Comparison of ENCODE assay signal across 15 cellular contexts in genomic region chr3:18288243-18288642, GRCh38.
"Had no signal": no experiment of that assay in that cellular context is flagged by ENCODE, and none has a peak within 500 bp of the region (broad histone marks: within the 10 kb centered on the region; RNA-seq: fewer than 3 reads in every experiment).

No MANE protein-coding gene starts in this region.

- ATAC-seq: activated CD8-positive, alpha-beta memory T cell treated with anti-CD3 and anti-CD28 coated beads, Interleukin-2, amount 10 ng/mL, durations not matched to agents 7 days and 5 days; activated T-helper 17 cell treated with anti-CD3 and anti-CD28 coated beads, Interleukin-2, amount 50 U/mL, for 72 hours; left ventricle myocardium superior; stimulated activated naive CD8-positive, alpha-beta T cell treated with anti-CD3 and anti-CD28 coated beads, Interleukin-15, Interleukin-2, amounts not matched to agents 100 U/mL and 50 U/mL, for 24 hours had no signal

- DNase-seq: activated B cell treated with CpG ODN at 0.5 μM for 24 hours; activated CD4-positive, alpha-beta memory T cell treated with anti-CD3 and anti-CD28 coated beads, Interleukin-2, amount 10 ng/mL, durations not matched to agents 7 days and 5 days; activated CD4-positive, alpha-beta T cell treated with anti-CD3 and anti-CD28 coated beads for 48 hours; activated CD8-positive, alpha-beta memory T cell treated with anti-CD3 and anti-CD28 coated beads, Interleukin-2, amount 10 ng/mL, durations not matched to agents 7 days and 5 days; activated naive CD4-positive, alpha-beta T cell treated with Interleukin-2 at 50 U/mL for 16 hours; activated naive CD8-positive, alpha-beta T cell treated with anti-CD3 and anti-CD28 coated beads, Interleukin-2, amount 10 ng/mL, durations not matched to agents 7 days and 5 days; central memory CD4-positive, alpha-beta T cell; dorsolateral prefrontal cortex; left ventricle myocardium superior; stimulated activated naive CD8-positive, alpha-beta T cell treated with anti-CD3 and anti-CD28 coated beads, Interleukin-15, Interleukin-2, amounts not matched to agents 100 U/mL and 50 U/mL, for 24 hours; substantia nigra; tibial artery had no signal

- FAIRE-seq: colon, urothelium cell line had no signal
